2 cellular contexts compared by ENCODE assay signal in genomic region chr12:16492240-16492639, GRCh38.
TF ChIP-seq lines count a peak whose summit lies in the region.

No MANE protein-coding gene starts in this region.

TF ChIP-seq in HepG2, 621 proteins besides CTCF, POLR2A, EP300 and RAD21 (continued from another document):
- TF ChIP-seq SP5 (CRISPR knock-in tag; IDR thresholded peaks at IDR 0.05; ENCODE audit: borderline replicate concordance, low read depth) (no peak), SP4 (CRISPR knock-in tag; IDR thresholded peaks at IDR 0.05) (no peak), SPEN (CRISPR knock-in tag; IDR thresholded peaks at IDR 0.05; ENCODE audit: low read depth) (no peak), HNF1A (IDR thresholded peaks at IDR 0.05; ENCODE audit: low read depth) (no peak), HNF1A (CRISPR knock-in tag; IDR thresholded peaks at IDR 0.05; ENCODE audit: borderline replicate concordance) (no peak), ZNF768 (CRISPR knock-in tag; IDR thresholded peaks at IDR 0.05) (no peak), HDAC1 (CRISPR knock-in tag; IDR thresholded peaks at IDR 0.05) (no peak), ZNF296 (CRISPR knock-in tag; conservative IDR thresholded peaks at IDR 0.05) (no peak), ZNF253 (CRISPR knock-in tag; IDR thresholded peaks at IDR 0.05; ENCODE audit: borderline replicate concordance) (no peak), ZNF512B (CRISPR knock-in tag; IDR thresholded peaks at IDR 0.05; ENCODE audit: borderline replicate concordance) (no peak), NFYC (CRISPR knock-in tag; IDR thresholded peaks at IDR 0.05) (no peak), STAG1 (CRISPR knock-in tag; IDR thresholded peaks at IDR 0.05) (0 out of 2 replicates have a peak, but pooled peaks have one; percentile 3), ZNF232 (CRISPR knock-in tag; IDR thresholded peaks at IDR 0.05; ENCODE audit: borderline replicate concordance) (no peak), SETDB1 (CRISPR knock-in tag; IDR thresholded peaks at IDR 0.05; ENCODE audit: borderline replicate concordance) (no peak), MEIS1 (CRISPR knock-in tag; IDR thresholded peaks at IDR 0.05; ENCODE audit: borderline replicate concordance) (no peak), ZNF609 (CRISPR knock-in tag; IDR thresholded peaks at IDR 0.05; ENCODE audit: borderline replicate concordance) (no peak)
TF ChIP-seq in HepG2: peak in this region for 2.

TF ChIP-seq in WTC11, 78 proteins besides CTCF, POLR2A, EP300 and RAD21 (continued from another document):
- TF ChIP-seq USF2 (CRISPR knock-in tag; IDR thresholded peaks at IDR 0.05) (no peak), RELA (CRISPR knock-in tag; IDR thresholded peaks at IDR 0.05; ENCODE audit: borderline replicate concordance) (no peak), ZNF512 (CRISPR knock-in tag; IDR thresholded peaks at IDR 0.05; ENCODE audit: borderline replicate concordance) (no peak), HMGXB4 (CRISPR knock-in tag; IDR thresholded peaks at IDR 0.05) (no peak), ATF6 (CRISPR knock-in tag; IDR thresholded peaks at IDR 0.05) (no peak), NFE2L1 (CRISPR knock-in tag; IDR thresholded peaks at IDR 0.05) (no peak), TEAD4 (CRISPR knock-in tag; IDR thresholded peaks at IDR 0.05) (no peak), JAZF1 (CRISPR knock-in tag; IDR thresholded peaks at IDR 0.05) (no peak), ZNF263 (CRISPR knock-in tag; IDR thresholded peaks at IDR 0.05; ENCODE audit: low read depth) (no peak), SOX15 (CRISPR knock-in tag; IDR thresholded peaks at IDR 0.05) (no peak), RORB (CRISPR knock-in tag; IDR thresholded peaks at IDR 0.05) (no peak), MYBL2 (CRISPR knock-in tag; IDR thresholded peaks at IDR 0.05) (no peak), TP53 (CRISPR knock-in tag; IDR thresholded peaks at IDR 0.05) (no peak)
